Comparison of ENCODE assay signal across 10 cellular contexts in the genomic region with DNA sequence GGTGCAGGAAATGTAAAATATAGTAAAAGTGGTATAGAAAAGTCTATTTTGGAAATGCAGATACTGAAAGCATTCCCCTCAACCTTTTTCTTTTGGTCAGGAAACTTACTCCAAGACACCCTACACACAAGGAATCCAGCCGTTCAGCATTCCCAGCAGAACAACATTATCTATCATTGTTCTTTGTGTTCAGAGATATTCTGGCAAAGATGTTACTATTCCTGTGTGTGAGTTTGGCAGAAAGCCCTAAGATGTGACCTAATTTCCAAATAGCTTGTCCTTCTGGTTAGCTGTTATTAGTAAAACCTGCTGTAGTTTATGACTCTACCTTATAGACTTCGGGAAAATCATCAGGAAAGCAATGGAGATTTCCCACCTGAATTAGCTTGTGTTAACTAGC.
DNase-seq lines count a peak whose midpoint lies in the region; ATAC-seq, FAIRE-seq and TF ChIP-seq lines count a peak whose summit lies in the region.
"Had no signal": no experiment of that assay in that cellular context is flagged by ENCODE, and none has a peak within 500 bp of the region (broad histone marks: within the 10 kb centered on the region; RNA-seq: fewer than 3 reads in every experiment).

No MANE protein-coding gene starts in this region.

- H3K4me1 ChIP-seq in right lobe of liver, result peaks cover 0 to 5% (median 0%) of the 10 kb centered on the region in 4 donors
- H3K4me1 ChIP-seq in HepG2 (ENCODE audit: insufficient read depth, low read length), result peaks cover 3% of the 10 kb centered on the region

- no TSS peak for BruUV-seq in HepG2 (replicated peaks; lab: Mats Ljungman, UMichigan)

- WGBS in right lobe of liver (ENCODE audit: insufficient coverage, low coverage, low lambda C conversion rate, missing lambda C conversion rate), result 76% methylated on average over 2 of the region's 2 CpGs
- WGBS in HepG2 (ENCODE audit: low lambda C conversion rate), result 13% methylated on average over 2 of the region's 2 CpGs

- no peak for TF ChIP-seq RAD21 in HepG2 (CRISPR knock-in tag; IDR thresholded peaks at IDR 0.05)

- POLR2A ChIA-PET in HepG2 (lab: Yijun Ruan, JAX), result no interaction called here

- H3K27me3 ChIP-seq in right lobe of liver (no peaks in the 10 kb centered on the region), HepG2 (ENCODE audit: control insufficient read depth in 1 of 2, insufficient read depth in 2 of 2, low read length in 2 of 2) (peaks cover 0 to 14% of the 10 kb centered on the region in 2 experiments; a peak in 2 of 5 replicates)

- TF ChIP-seq CTCF in right lobe of liver (IDR thresholded peaks at IDR 0.05) (no peak), HepG2 (CRISPR knock-in tag; IDR thresholded peaks at IDR 0.05) (no peak), epithelial cell of esophagus (IDR thresholded peaks at IDR 0.05; ENCODE audit: insufficient read depth, low read depth, low read length, missing control alignments) (no peak)

- DNase-seq in right lobe of liver, result no peak
- no peak for DNase-seq in HepG2 (ENCODE audit: low spot score)
- peak; percentile 75 for DNase-seq in epithelial cell of esophagus (ENCODE audit: low read depth)
- peak; percentile 45 for DNase-seq in midbrain (lab: John Stamatoyannopoulos, UW)
- DNase-seq in NCI-H2029 treated with DMSO at 0.1 percent for 48 hours (lab: John Stamatoyannopoulos, UW), result no peak
- no peak for DNase-seq in NCI-H345 (lab: John Stamatoyannopoulos, UW)
- no peak for DNase-seq in stimulated activated naive CD4-positive, alpha-beta T cell (lab: John Stamatoyannopoulos, UW)
- no peak for DNase-seq in RKO (ENCODE audit: low spot score)
- DNase-seq: aorta had no signal

- no peak for FAIRE-seq in HepG2 (lab: Jason Lieb, UNC)

- in situ Hi-C loops in HepG2 (cut with HindIII; ENCODE audit: extremely low pct_ligation_motif_present, low pct_unique_long_range_greater_than_20kb), result no loop called here

- H3K36me3 ChIP-seq in right lobe of liver, result no peaks in the 10 kb centered on the region
- no peaks in the 10 kb centered on the region for H3K36me3 ChIP-seq in HepG2 (replicated peaks in 1 of 2; ENCODE audit: control insufficient read depth in 1 of 2, insufficient read depth in 2 of 2, low read length in 2 of 2)
- H3K36me3 ChIP-seq: HAP-1 had no signal

- H3K9ac ChIP-seq in HepG2 (ENCODE audit: insufficient read depth, low read depth, low read length), result no peak overlapping the region

- H3K4me3 ChIP-seq in right lobe of liver, result no peak overlapping the region
- no peak overlapping the region for H3K4me3 ChIP-seq in HepG2 (replicated peaks in 1 of 3; ENCODE audit: insufficient read depth in 1 of 3, low read depth in 2 of 3, low read length in 3 of 3)
- H3K4me3 ChIP-seq in epithelial cell of esophagus (ENCODE audit: low read length), result no peak overlapping the region
- H3K4me3 ChIP-seq: HAP-1 had no signal

- H3K9me3 ChIP-seq in right lobe of liver (no peaks in the 10 kb centered on the region), HepG2 (ENCODE audit: low read length) (no peaks in the 10 kb centered on the region)
- H3K9me3 ChIP-seq: HAP-1 had no signal

- CTCF ChIA-PET in HepG2 (lab: Yijun Ruan, JAX; ENCODE audit: low intra/inter-chr PET ratio, low total read pairs), result no interaction called here

- H3K4me2 ChIP-seq in HepG2 (ENCODE audit: low read depth, low read length), result no peak overlapping the region

- H2AFZ ChIP-seq in HepG2 (ENCODE audit: low read length), result no peak overlapping the region

- H3K27ac ChIP-seq in right lobe of liver (no peak overlapping the region), HepG2 (ENCODE audit: extremely low read length, insufficient read depth, low read length) (no peak overlapping the region)

- ATAC-seq in right lobe of liver, result peak; percentile 48 to 69 (median 62)
- ATAC-seq in HepG2, result no peak

- H4K20me1 ChIP-seq in HepG2 (ENCODE audit: insufficient read depth, low read length), result no peaks in the 10 kb centered on the region

- H3K79me2 ChIP-seq in HepG2 (ENCODE audit: insufficient read depth, low read length), result no peaks in the 10 kb centered on the region

- TF ChIP-seq EP300 in HepG2 (IDR thresholded peaks at IDR 0.05; ENCODE audit: low read depth in 2 of 2, low read length in 2 of 2) (no peak), HepG2 (CRISPR knock-in tag; IDR thresholded peaks at IDR 0.05; ENCODE audit: borderline replicate concordance) (no peak)

- intact Hi-C loops in right lobe of liver (cut with DNase I), result no loop called here
- intact Hi-C loops in HepG2 (cut with micrococcal nuclease; ENCODE audit: unreplicated experiment), result no loop called here

- TF ChIP-seq POLR2A in right lobe of liver (IDR thresholded peaks at IDR 0.05) (no peak), HepG2 (IDR thresholded peaks at IDR 0.05; ENCODE audit: insufficient read depth in 1 of 2, low read depth in 2 of 2, low read length in 2 of 2) (no peak)

TF ChIP-seq in HepG2, 621 proteins besides CTCF, POLR2A, EP300 and RAD21:
- TF ChIP-seq HNF4G (IDR thresholded peaks at IDR 0.05; ENCODE audit: borderline replicate concordance, low read depth, low read length), result no peak
- no peak for TF ChIP-seq HNF4G (CRISPR knock-in tag; IDR thresholded peaks at IDR 0.05; ENCODE audit: borderline replicate concordance, low read depth)
- no peak for TF ChIP-seq NFKB2 (CRISPR knock-in tag; IDR thresholded peaks at IDR 0.05; ENCODE audit: borderline replicate concordance)
- TF ChIP-seq GABPB1 (CRISPR knock-in tag; IDR thresholded peaks at IDR 0.05), result no peak
- no peak for TF ChIP-seq SUZ12 (IDR thresholded peaks at IDR 0.05; ENCODE audit: low read depth, low read length)
- TF ChIP-seq RFX3 (CRISPR knock-in tag; IDR thresholded peaks at IDR 0.05), result no peak
- no peak for TF ChIP-seq NFIC (IDR thresholded peaks at IDR 0.05; ENCODE audit: low read length)
- no peak for TF ChIP-seq GTF3A (CRISPR knock-in tag; conservative IDR thresholded peaks at IDR 0.05)
- TF ChIP-seq, protein P1, sequence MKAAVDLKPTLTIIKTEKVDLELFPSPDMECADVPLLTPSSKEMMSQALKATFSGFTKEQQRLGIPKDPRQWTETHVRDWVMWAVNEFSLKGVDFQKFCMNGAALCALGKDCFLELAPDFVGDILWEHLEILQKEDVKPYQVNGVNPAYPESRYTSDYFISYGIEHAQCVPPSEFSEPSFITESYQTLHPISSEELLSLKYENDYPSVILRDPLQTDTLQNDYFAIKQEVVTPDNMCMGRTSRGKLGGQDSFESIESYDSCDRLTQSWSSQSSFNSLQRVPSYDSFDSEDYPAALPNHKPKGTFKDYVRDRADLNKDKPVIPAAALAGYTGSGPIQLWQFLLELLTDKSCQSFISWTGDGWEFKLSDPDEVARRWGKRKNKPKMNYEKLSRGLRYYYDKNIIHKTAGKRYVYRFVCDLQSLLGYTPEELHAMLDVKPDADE (CRISPR knock-in tag; IDR thresholded peaks at IDR 0.05), result no peak
- no peak for TF ChIP-seq NCOA1 (CRISPR knock-in tag; IDR thresholded peaks at IDR 0.05)
- no peak for TF ChIP-seq HOXA9 (CRISPR knock-in tag; IDR thresholded peaks at IDR 0.05; ENCODE audit: borderline replicate concordance)

Comparison
In these comparisons a context has a peak if more than half of its experiments do, and no peak if none do; other contexts are left out.
1. DNase-seq: peak in epithelial cell of esophagus (single experiment) and midbrain (single experiment); none in right lobe of liver (0 of 3), HepG2 (single experiment), NCI-H2029 treated with DMSO at 0.1 percent for 48 hours (single experiment), NCI-H345 (single experiment), stimulated activated naive CD4-positive, alpha-beta T cell (0 of 6) and RKO (single experiment).